ENCODE assay signal across 14 cellular contexts in genomic region chr6:5167501-5167900, GRCh38.
"Had no signal": no experiment of that assay in that cellular context is flagged by ENCODE, and none has a peak within 500 bp of the region (broad histone marks: within the 10 kb centered on the region; RNA-seq: fewer than 3 reads in every experiment).

No MANE protein-coding gene starts in this region.

- H3K9me3 ChIP-seq: adrenal gland, colonic mucosa, left ventricle myocardium inferior, neutrophil, transverse colon, vagina had no signal

- DNase-seq: activated CD4-positive, CD25-positive, alpha-beta regulatory T cell treated with anti-CD3 and anti-CD28 coated beads, Interleukin-2, amount 50 U/mL, for 72 hours; activated naive CD4-positive, alpha-beta T cell treated with anti-CD3 and anti-CD28 coated beads, Interleukin-2, amount 50 U/mL, for 16 hours; activated T-cell treated with anti-CD3 and anti-CD28 coated beads for 4 hours; adrenal gland; colonic mucosa; effector CD4-positive, alpha-beta T cell; left ventricle myocardium inferior; naive thymus-derived CD8-positive, alpha-beta T cell; stimulated activated CD4-positive, alpha-beta T cell treated with anti-CD3 and anti-CD28 coated beads, Interleukin-4, amount 100 ng/mL, for 1 hour; stimulated activated naive CD4-positive, alpha-beta T cell treated with Interleukin-2 at 50 U/mL for 16 hours; transverse colon had no signal

- H2AFZ ChIP-seq: hepatocyte had no signal

- H3K27ac ChIP-seq: adrenal gland, colonic mucosa, hepatocyte, left ventricle myocardium inferior, neutrophil, transverse colon, vagina had no signal

- H3K27me3 ChIP-seq: adrenal gland, colonic mucosa, hepatocyte, neutrophil, transverse colon, vagina had no signal

- H3K36me3 ChIP-seq: adrenal gland, colonic mucosa, left ventricle myocardium inferior, neutrophil, transverse colon, vagina had no signal

- H3K4me3 ChIP-seq: adrenal gland, colonic mucosa, hepatocyte, left ventricle myocardium inferior, transverse colon, vagina had no signal

- ATAC-seq: naive thymus-derived CD8-positive, alpha-beta T cell had no signal

- H3K4me2 ChIP-seq: hepatocyte had no signal

- H3K4me1 ChIP-seq: adrenal gland, colonic mucosa, transverse colon, vagina had no signal
